ENCODE assay signal across 3 cellular contexts in the genomic region with DNA sequence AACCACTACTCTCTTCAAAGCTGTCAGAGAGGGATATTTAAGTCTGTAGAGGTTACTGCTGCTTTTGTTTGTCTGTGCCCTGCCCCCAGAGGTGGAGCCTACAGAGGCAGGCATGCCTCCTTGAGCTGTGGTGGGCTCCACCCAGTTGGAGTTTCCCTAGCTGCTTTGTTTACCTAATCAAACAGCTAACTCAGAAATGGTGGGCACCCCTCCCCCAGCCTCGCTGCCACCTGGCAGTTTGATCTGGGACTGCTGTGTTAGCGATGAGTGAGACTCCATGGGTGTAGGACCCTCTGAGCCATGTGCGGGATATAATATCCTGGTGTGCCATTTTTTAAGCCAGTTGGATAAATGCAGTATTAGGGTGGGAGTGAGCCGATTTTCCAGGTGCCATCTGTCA. TPM values are rescaled to one million over a fixed set of nuclear protein-coding genes. Genes with fewer than 3 reads are reported as not detected.
"Had no signal": no experiment of that assay in that cellular context is flagged by ENCODE, and none has a peak within 500 bp of the region (broad histone marks: within the 10 kb centered on the region; RNA-seq: fewer than 3 reads in every experiment).

No MANE protein-coding gene starts in this region.

RNA-seq across cellular contexts. Expression of gene CCDC141, which starts 43.0 kb away (rescaled TPM):
- total RNA-seq: endothelial cell of umbilical vein, epithelial cell of proximal tubule, foreskin keratinocyte had no signal
